In the genomic region with DNA sequence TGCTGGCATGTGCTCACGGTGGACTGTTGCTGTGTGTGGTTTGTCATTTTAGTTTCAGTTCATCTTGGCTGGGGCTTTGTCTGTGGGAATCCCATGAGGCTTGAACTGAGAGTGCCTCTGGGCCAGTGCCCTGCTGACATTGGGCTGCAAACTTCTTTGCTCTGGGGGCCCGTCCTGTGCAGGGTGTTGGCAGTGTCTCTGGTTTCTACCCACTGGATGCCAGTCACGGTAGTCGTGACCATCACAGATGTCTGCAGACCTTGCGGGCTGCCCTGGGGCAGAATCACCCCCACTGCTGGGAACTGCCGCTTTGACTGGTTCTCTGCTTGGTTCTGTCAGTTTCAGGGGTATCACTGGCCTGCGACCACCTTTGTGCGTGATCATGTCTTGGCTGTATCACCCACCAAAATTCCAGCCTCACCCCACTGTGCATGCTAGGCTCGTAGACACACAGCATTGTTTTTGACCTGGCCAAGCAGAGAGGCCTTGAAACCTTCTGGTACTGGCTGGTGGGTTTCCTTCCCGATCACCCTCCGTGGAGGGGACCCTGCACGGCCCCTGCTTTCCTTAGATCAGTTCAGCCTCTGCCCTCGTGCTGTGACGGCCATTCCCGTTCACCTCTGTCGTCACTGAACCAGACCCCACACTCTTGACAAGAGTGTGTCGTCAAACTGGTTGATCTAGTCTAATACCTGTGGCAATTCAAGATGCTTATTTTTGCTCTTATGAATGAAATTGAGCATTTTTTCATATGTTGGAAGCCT, we compare ENCODE assay signal across 12 cellular contexts. TPM values are rescaled to one million over a fixed set of nuclear protein-coding genes. Genes with fewer than 3 reads are reported as not detected.
A peak's percentile ranks its signal among the peaks of the same experiment; 100 is the strongest.
DNase-seq lines count a peak whose midpoint lies in the region; ATAC-seq and TF ChIP-seq lines count a peak whose summit lies in the region.
"Had no signal": no experiment of that assay in that cellular context is flagged by ENCODE, and none has a peak within 500 bp of the region (broad histone marks: within the 10 kb centered on the region; RNA-seq: fewer than 3 reads in every experiment).

No MANE protein-coding gene starts in this region.

- no peaks in the 10 kb centered on the region for H4K20me1 ChIP-seq in PC-9 (ENCODE audit: insufficient read depth)

- TF ChIP-seq CTCF in PC-9 (conservative IDR thresholded peaks at IDR 0.05) (no peak), upper lobe of right lung (IDR thresholded peaks at IDR 0.05) (no peak)

- H3K4me1 ChIP-seq in PC-9 (replicated peaks; ENCODE audit: insufficient read depth) (peaks cover 16% of the 10 kb centered on the region), upper lobe of right lung (no peaks in the 10 kb centered on the region)

- H3K27me3 ChIP-seq in PC-9 (ENCODE audit: insufficient read depth, low read depth) (peaks cover 35% of the 10 kb centered on the region), upper lobe of right lung (no peaks in the 10 kb centered on the region)

- intact Hi-C loops in PC-9 (cut with micrococcal nuclease; ENCODE audit: unreplicated experiment) (no loop called here), upper lobe of right lung (cut with DNase I) (no loop called here)

- ATAC-seq in HG02870 (IDR thresholded peaks at IDR 0.05; ENCODE audit: unreplicated experiment) (peak; percentile 77), upper lobe of right lung (no peak), HG02840 (IDR thresholded peaks at IDR 0.05; ENCODE audit: low FRiP score, unreplicated experiment) (no peak)

- no peaks in the 10 kb centered on the region for H3K9me2 ChIP-seq in PC-9 (ENCODE audit: insufficient read depth)

- H3K9me3 ChIP-seq in PC-9 (ENCODE audit: insufficient read depth, low read depth) (no peaks in the 10 kb centered on the region), upper lobe of right lung (no peaks in the 10 kb centered on the region)

- no peaks in the 10 kb centered on the region for H3F3A ChIP-seq in PC-9 (ENCODE audit: insufficient read depth, low read depth)

- H3K27ac ChIP-seq in PC-9 (no peak overlapping the region), upper lobe of right lung (no peak overlapping the region)
- H3K27ac ChIP-seq: GM23248 had no signal

- BruUV-seq in PC-9 (replicated peaks; lab: Mats Ljungman, UMichigan): no TSS peak

- CTCF ChIA-PET in PC-9 (lab: Charles Lee): no interaction called here

- H2AFZ ChIP-seq in PC-9: no peak overlapping the region
- H2AFZ ChIP-seq: GM23248 had no signal

- H3K4me2 ChIP-seq in PC-9: peak overlapping the region; percentile 56

- POLR2A ChIA-PET in PC-9 (lab: Charles Lee; ENCODE audit: unreplicated experiment): no interaction called here

- no peaks in the 10 kb centered on the region for H3K36me3 ChIP-seq in PC-9 (ENCODE audit: low read depth)
- no peaks in the 10 kb centered on the region for H3K36me3 ChIP-seq in upper lobe of right lung

- DNase-seq in activated effector memory CD4-positive, alpha-beta T cell treated with anti-CD3 and anti-CD28 coated beads, Interleukin-2, amount 50 U/mL, for 16 hours: peak; percentile 42
- DNase-seq in activated effector memory CD4-positive, alpha-beta T cell treated with Interleukin-2 at 50 U/mL for 16 hours: no peak
- DNase-seq in PC-9 (no peak), upper lobe of right lung (peak; percentile 52), Ammon's horn (ENCODE audit: low spot score) (no peak), NCI-H1092 treated with DMSO at 0.1 percent for 48 hours (lab: John Stamatoyannopoulos, UW) (no peak)
- DNase-seq: amygdala, GM23248, NCI-H2171 treated with DMSO at 0.1 percent for 48 hours, nephron progenitor cell had no signal

- H3K79me2 ChIP-seq in PC-9 (ENCODE audit: low read depth): no peaks in the 10 kb centered on the region

- peak overlapping the region; percentile 12; the same call in 1 of the 2 replicates for H3K4me3 ChIP-seq in PC-9
- no peak overlapping the region for H3K4me3 ChIP-seq in upper lobe of right lung
- H3K4me3 ChIP-seq: GM23248 had no signal

RNA-seq across cellular contexts. Expression of gene KCNG2, which starts 57.6 kb away (rescaled TPM):
- total RNA-seq in PC-9 (2021) (not detected in 2 replicates), upper lobe of right lung (0.46 TPM)
- total RNA-seq: GM23248 had no signal

Comparison
In these comparisons a context has a peak if more than half of its experiments do, and no peak if none do; other contexts are left out.
1. DNase-seq: peak in activated effector memory CD4-positive, alpha-beta T cell treated with anti-CD3 and anti-CD28 coated beads, Interleukin-2, amount 50 U/mL, for 16 hours (single experiment) and upper lobe of right lung (single experiment); none in activated effector memory CD4-positive, alpha-beta T cell treated with Interleukin-2 at 50 U/mL for 16 hours (single experiment), PC-9 (0 of 2), Ammon's horn (single experiment) and NCI-H1092 treated with DMSO at 0.1 percent for 48 hours (single experiment).